ENCODE assay signal across 9 cellular contexts in the genomic region with DNA sequence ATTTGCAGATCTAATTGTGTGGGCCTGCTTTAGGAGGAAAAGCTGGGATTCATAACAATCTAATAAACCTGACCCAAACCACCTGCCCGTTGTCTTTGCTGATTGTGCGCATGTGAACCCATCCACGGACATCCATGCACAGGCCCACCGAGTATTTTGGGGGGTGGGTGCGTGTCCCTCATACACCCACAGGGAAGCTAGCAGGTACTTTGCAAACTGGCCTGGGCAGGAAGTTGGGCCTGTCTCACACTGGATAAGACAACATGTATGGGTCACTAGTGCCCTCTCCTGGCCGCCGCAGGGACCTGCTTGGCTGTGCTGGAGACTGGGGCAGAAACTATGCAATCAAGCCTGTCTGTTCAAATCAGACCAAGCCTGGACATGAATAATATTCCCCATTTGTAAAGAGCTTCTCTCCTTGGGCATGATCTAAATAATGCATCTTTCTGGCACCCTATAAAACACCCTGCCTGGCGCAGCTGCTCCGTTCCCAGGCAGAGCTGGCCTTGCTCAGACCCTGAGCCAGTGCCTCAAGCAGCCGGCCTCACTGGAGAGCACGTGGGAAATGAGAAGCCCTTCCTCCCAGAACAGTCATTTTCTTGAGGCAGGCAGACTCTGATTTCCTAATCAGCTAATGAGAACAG. TPM values are rescaled to one million over a fixed set of nuclear protein-coding genes. Genes with fewer than 3 reads are reported as not detected.
DNase-seq lines count a peak whose midpoint lies in the region; ATAC-seq and TF ChIP-seq lines count a peak whose summit lies in the region.
"Had no signal": no experiment of that assay in that cellular context is flagged by ENCODE, and none has a peak within 500 bp of the region (broad histone marks: within the 10 kb centered on the region; RNA-seq: fewer than 3 reads in every experiment).

No MANE protein-coding gene starts in this region.

- H3K9ac ChIP-seq in endocrine pancreas (ENCODE audit: control insufficient read depth, insufficient read depth, low read length), result peak overlapping the region; percentile 3

- POLR2A ChIA-PET in CD8-positive, alpha-beta memory T cell (lab: Charles Lee), result interaction anchor here (1.1 kb wide), 1 partner anchor 33 kb away, joined by 3 read pairs; no protein-coding TSS in a partner anchor

- peaks cover 0 to 3% (median 3%) of the 10 kb centered on the region in 3 donors for H3K4me1 Mint-ChIP-seq in CD8-positive, alpha-beta memory T cell
- H3K4me1 Mint-ChIP-seq in mesothelial cell of epicardium, result peaks cover 16% of the 10 kb centered on the region

- no peak overlapping the region for H3K4me3 ChIP-seq in CD8-positive, alpha-beta memory T cell (ENCODE audit: low read length)
- H3K4me3 ChIP-seq in endocrine pancreas (ENCODE audit: control insufficient read depth, insufficient read depth, low read length), result no peak overlapping the region

- H3K9me3 ChIP-seq in CD8-positive, alpha-beta memory T cell (ENCODE audit: low read length), result no peaks in the 10 kb centered on the region
- no peaks in the 10 kb centered on the region for H3K9me3 ChIP-seq in endocrine pancreas (ENCODE audit: control insufficient read depth, low read length)

- no peaks in the 10 kb centered on the region for H3K36me3 Mint-ChIP-seq in CD8-positive, alpha-beta memory T cell
- peaks cover 5% of the 10 kb centered on the region for H3K36me3 Mint-ChIP-seq in mesothelial cell of epicardium

- no peak overlapping the region for H3K27ac ChIP-seq in CD8-positive, alpha-beta memory T cell (ENCODE audit: low read depth, low read length)

- no peaks in the 10 kb centered on the region for H3K36me3 ChIP-seq in CD8-positive, alpha-beta memory T cell (ENCODE audit: insufficient read depth, low read length)
- no peaks in the 10 kb centered on the region for H3K36me3 ChIP-seq in endocrine pancreas (ENCODE audit: control insufficient read depth, insufficient read depth, low read length)

- peak; percentile 81 for TF ChIP-seq CTCF in mesothelial cell of epicardium (IDR thresholded peaks at IDR 0.05; ENCODE audit: unreplicated experiment)

- CTCF ChIA-PET in CD8-positive, alpha-beta memory T cell (lab: Charles Lee), result interaction anchor here (0.7 to 3.4 kb wide), 23 partner anchors 10 to 646 kb away, joined by 3 to 44 read pairs (median 4); a partner anchor contains a TSS

- ATAC-seq in GM19372 (IDR thresholded peaks at IDR 0.05; ENCODE audit: low read depth, unreplicated experiment) (peak; percentile 98), HG03442 (IDR thresholded peaks at IDR 0.05; ENCODE audit: unreplicated experiment) (peak; percentile 97)

- H3K27me3 Mint-ChIP-seq in CD8-positive, alpha-beta memory T cell, result peaks cover 4 to 9% of the 10 kb centered on the region in 2 donors
- H3K27me3 Mint-ChIP-seq in mesothelial cell of epicardium (ENCODE audit: low read depth), result no peaks in the 10 kb centered on the region
- H3K27me3 Mint-ChIP-seq: dendritic cell treated with granulocyte-macrophage colony-stimulating factor and Interleukin-4, amounts not matched to agents 40 ng/mL and 50 ng/mL, for 4 days had no signal

- H3K4me3 Mint-ChIP-seq in CD8-positive, alpha-beta memory T cell, result no peak overlapping the region
- no peak overlapping the region for H3K4me3 Mint-ChIP-seq in mesothelial cell of epicardium
- H3K4me3 Mint-ChIP-seq: dendritic cell treated with granulocyte-macrophage colony-stimulating factor and Interleukin-4, amounts not matched to agents 40 ng/mL and 50 ng/mL, for 4 days had no signal

- H3K9me3 Mint-ChIP-seq in CD8-positive, alpha-beta memory T cell, result no peaks in the 10 kb centered on the region
- H3K9me3 Mint-ChIP-seq in mesothelial cell of epicardium, result no peaks in the 10 kb centered on the region
- H3K9me3 Mint-ChIP-seq: dendritic cell treated with granulocyte-macrophage colony-stimulating factor and Interleukin-4, amounts not matched to agents 40 ng/mL and 50 ng/mL, for 4 days had no signal

- no peaks in the 10 kb centered on the region for H3K4me1 ChIP-seq in CD8-positive, alpha-beta memory T cell (ENCODE audit: insufficient read depth, low read length)
- H3K4me1 ChIP-seq in endocrine pancreas (ENCODE audit: control insufficient read depth, insufficient read depth, low read length), result no peaks in the 10 kb centered on the region

- H3K27me3 ChIP-seq in CD8-positive, alpha-beta memory T cell (ENCODE audit: insufficient read depth, low read length, poor library complexity, severe bottlenecking), result no peaks in the 10 kb centered on the region
- no peaks in the 10 kb centered on the region for H3K27me3 ChIP-seq in endocrine pancreas (ENCODE audit: control insufficient read depth, insufficient read depth, low read length)

- peak overlapping the region in 1 of 8 donors; percentile 29 for H3K27ac Mint-ChIP-seq in CD8-positive, alpha-beta memory T cell
- peak overlapping the region; percentile 90 for H3K27ac Mint-ChIP-seq in mesothelial cell of epicardium
- H3K27ac Mint-ChIP-seq: dendritic cell treated with granulocyte-macrophage colony-stimulating factor and Interleukin-4, amounts not matched to agents 40 ng/mL and 50 ng/mL, for 4 days had no signal

- peak; percentile 61 to 85 (median 68) for DNase-seq in CD8-positive, alpha-beta memory T cell
- DNase-seq in NCI-H748 (lab: John Stamatoyannopoulos, UW; ENCODE audit: unreplicated experiment), result peak; percentile 56
- DNase-seq in activated CD8-positive, alpha-beta memory T cell treated with anti-CD3 and anti-CD28 coated beads for 1 hour (ENCODE audit: extremely low read depth in 1 of 2, low read depth in 1 of 2), result peak; percentile 62 to 72
- peak; percentile 73 to 93 for DNase-seq in mesothelial cell of epicardium (ENCODE audit: low spot score in 2 of 2, unreplicated experiment in 2 of 2)
- DNase-seq in stimulated activated CD8-positive, alpha-beta memory T cell treated with anti-CD3 and anti-CD28 coated beads, Interleukin-15, amount 100 ng/mL, for 4 hours (ENCODE audit: low read depth in 2 of 2), result peak; percentile 30 to 65

RNA-seq across cellular contexts. Expression of a gene that starts 15.8 kb away (rescaled TPM):
- under 1 TPM; 0.71 to 0.77 TPM for total RNA-seq in CD8-positive, alpha-beta memory T cell
- 0.58 TPM for polyA plus RNA-seq in CD8-positive, alpha-beta memory T cell
- total RNA-seq in mesothelial cell of epicardium, result 5.1 to 8.6 TPM (median 5.7 TPM) in 3 replicates
